In the genomic region with DNA sequence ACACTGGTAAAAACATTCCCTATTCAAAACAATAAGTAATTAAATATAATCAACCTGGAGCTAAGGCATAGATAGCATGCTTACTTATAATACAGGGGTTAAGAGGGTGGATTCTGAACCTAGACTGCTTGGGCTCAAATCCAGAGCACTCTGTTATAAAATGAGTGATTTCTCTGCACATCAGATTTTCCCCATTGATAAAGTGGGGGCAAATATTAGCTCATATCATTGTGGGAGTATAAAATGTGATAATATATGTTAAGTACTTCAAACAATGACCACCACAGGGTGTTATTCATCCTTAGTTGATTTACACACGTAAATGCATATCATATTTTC, we compare ENCODE assay signal across 2 cellular contexts.
TF ChIP-seq lines count a peak whose summit lies in the region.

No MANE protein-coding gene starts in this region.

TF ChIP-seq in SK-N-SH treated with all-trans-retinoic acid at 6 μM for 48 hours, 23 proteins besides CTCF, POLR2A, EP300 and RAD21 (continued from another document):
- TF ChIP-seq TSHZ2 (CRISPR knock-in tag; IDR thresholded peaks at IDR 0.05) (no peak), ESRRG (CRISPR knock-in tag; IDR thresholded peaks at IDR 0.05) (no peak), PPARA (CRISPR knock-in tag; IDR thresholded peaks at IDR 0.05; ENCODE audit: borderline replicate concordance) (no peak), ZC3H10 (CRISPR knock-in tag; IDR thresholded peaks at IDR 0.05) (no peak), GLIS3 (CRISPR knock-in tag; IDR thresholded peaks at IDR 0.05) (no peak), BACH2 (CRISPR knock-in tag; IDR thresholded peaks at IDR 0.05; ENCODE audit: borderline replicate concordance) (no peak), RARB (CRISPR knock-in tag; IDR thresholded peaks at IDR 0.05) (no peak), ISL1 (CRISPR knock-in tag; IDR thresholded peaks at IDR 0.05) (no peak)

TF ChIP-seq in SK-N-SH, 30 proteins besides CTCF, POLR2A, EP300 and RAD21 (continued from another document):
- TF ChIP-seq MAX (IDR thresholded peaks at IDR 0.05; ENCODE audit: low read depth): no peak
- TF ChIP-seq FOXJ3 (CRISPR knock-in tag; IDR thresholded peaks at IDR 0.05): no peak
- TF ChIP-seq MXI1 (IDR thresholded peaks at IDR 0.05; ENCODE audit: low read depth, low read length): no peak
- no peak for TF ChIP-seq JUND (IDR thresholded peaks at IDR 0.05)
- no peak; the same call in 1 of the 2 replicates for TF ChIP-seq TEAD4 (IDR thresholded peaks at IDR 0.05; ENCODE audit: borderline replicate concordance, insufficient read depth)
- TF ChIP-seq CHD2 (IDR thresholded peaks at IDR 0.05; ENCODE audit: low read length, partially characterized antibody): no peak
- no peak for TF ChIP-seq SMC3 (IDR thresholded peaks at IDR 0.05; ENCODE audit: low read depth, low read length)
- no peak for TF ChIP-seq ELF1 (IDR thresholded peaks at IDR 0.05)
- no peak for TF ChIP-seq NFIC (IDR thresholded peaks at IDR 0.05; ENCODE audit: borderline replicate concordance)
- no peak for TF ChIP-seq RCOR1 (IDR thresholded peaks at IDR 0.05; ENCODE audit: low read length)
